In the genomic region with DNA sequence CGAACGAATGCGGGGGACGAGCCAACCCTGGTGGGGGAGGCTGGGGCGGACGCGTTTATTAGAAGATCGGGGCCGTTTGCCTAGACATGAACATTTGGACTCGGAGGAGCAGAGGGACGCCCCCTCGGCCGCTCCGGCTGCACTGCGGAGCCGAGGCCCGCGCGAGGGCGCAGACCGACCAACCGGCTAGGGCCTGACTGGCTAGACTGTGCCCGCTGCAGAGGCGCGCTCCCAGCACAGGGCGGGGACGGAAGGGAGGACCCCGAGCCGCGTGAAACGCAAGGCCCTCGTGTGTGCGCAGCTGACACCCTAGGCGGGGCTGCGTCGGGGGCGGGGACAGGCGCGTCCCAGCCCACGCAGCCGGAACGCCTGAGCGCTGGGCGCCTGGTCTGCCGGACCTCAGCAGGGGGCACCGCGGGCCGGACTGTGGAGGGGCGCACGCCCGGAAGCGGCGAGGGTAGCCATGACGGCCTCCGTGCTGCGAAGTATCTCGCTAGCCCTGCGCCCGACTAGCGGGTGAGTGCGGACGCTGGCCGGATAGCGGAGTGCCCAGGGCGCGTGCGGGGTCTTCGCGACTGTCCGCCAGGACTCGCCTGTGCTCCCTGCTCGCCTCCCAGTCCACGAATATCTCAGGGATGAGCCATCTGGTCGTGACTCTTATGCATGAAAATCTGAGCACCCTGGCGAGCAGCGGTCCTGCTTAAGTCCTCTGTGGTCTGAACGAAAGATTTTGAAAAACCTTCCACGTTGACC, we compare ENCODE assay signal across 1 cellular context.
TF ChIP-seq lines count a peak whose summit lies in the region.

A gene (plus strand): TSS at position 454 of the 753 bp plus-strand sequence. CDS start 10 bp downstream, at position 464.

TF ChIP-seq in HEK293, 187 proteins besides CTCF, POLR2A, EP300 and RAD21 (continued from another document and continues in another):
- TF ChIP-seq, protein P1, sequence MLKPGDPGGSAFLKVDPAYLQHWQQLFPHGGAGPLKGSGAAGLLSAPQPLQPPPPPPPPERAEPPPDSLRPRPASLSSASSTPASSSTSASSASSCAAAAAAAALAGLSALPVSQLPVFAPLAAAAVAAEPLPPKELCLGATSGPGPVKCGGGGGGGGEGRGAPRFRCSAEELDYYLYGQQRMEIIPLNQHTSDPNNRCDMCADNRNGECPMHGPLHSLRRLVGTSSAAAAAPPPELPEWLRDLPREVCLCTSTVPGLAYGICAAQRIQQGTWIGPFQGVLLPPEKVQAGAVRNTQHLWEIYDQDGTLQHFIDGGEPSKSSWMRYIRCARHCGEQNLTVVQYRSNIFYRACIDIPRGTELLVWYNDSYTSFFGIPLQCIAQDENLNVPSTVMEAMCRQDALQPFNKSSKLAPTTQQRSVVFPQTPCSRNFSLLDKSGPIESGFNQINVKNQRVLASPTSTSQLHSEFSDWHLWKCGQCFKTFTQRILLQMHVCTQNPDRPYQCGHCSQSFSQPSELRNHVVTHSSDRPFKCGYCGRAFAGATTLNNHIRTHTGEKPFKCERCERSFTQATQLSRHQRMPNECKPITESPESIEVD (tag by site-specific recombination; IDR thresholded peaks at IDR 0.05) = 0 out of 2 replicates have a peak, but pooled peaks have one; percentile 4
- TF ChIP-seq KLF7 (tag by site-specific recombination; IDR thresholded peaks at IDR 0.05; ENCODE audit: borderline replicate concordance) (peak; percentile 95), ZNF624 (tag by site-specific recombination; IDR thresholded peaks at IDR 0.05) (no peak), ZFP41 (tag by site-specific recombination; IDR thresholded peaks at IDR 0.05; ENCODE audit: borderline replicate concordance) (no peak), ZBTB1 (tag by site-specific recombination; IDR thresholded peaks at IDR 0.05) (no peak; the same call in 1 of the 2 replicates), ZNF121 (tag by site-specific recombination; IDR thresholded peaks at IDR 0.05) (peak; percentile 46; the same call in 1 of the 2 replicates), ZNF175 (tag by site-specific recombination; IDR thresholded peaks at IDR 0.05) (no peak), KLF1 (tag by site-specific recombination; IDR thresholded peaks at IDR 0.05) (peak; percentile 97), ZEB2 (tag by site-specific recombination; IDR thresholded peaks at IDR 0.05) (peak; percentile 91), YY2 (tag by site-specific recombination; IDR thresholded peaks at IDR 0.05) (peak; percentile 93), ZNF202 (tag by site-specific recombination; IDR thresholded peaks at IDR 0.05; ENCODE audit: borderline replicate concordance) (no peak), GLIS2 (tag by site-specific recombination; IDR thresholded peaks at IDR 0.05) (peak; percentile 92), ZBTB20 (tag by site-specific recombination; IDR thresholded peaks at IDR 0.05) (peak; percentile 81; the same call in 1 of the 2 replicates), ZNF76 (tag by site-specific recombination; IDR thresholded peaks at IDR 0.05; ENCODE audit: borderline replicate concordance, low read depth) (peak; percentile 82), WT1 (tag by site-specific recombination; IDR thresholded peaks at IDR 0.05) (peak; percentile 78), ZNF677 (tag by site-specific recombination; IDR thresholded peaks at IDR 0.05) (peak; percentile 3; the same call in 1 of the 2 replicates), GLI4 (tag by site-specific recombination; IDR thresholded peaks at IDR 0.05) (peak; percentile 92; the same call in 1 of the 2 replicates), ZNF558 (tag by site-specific recombination; IDR thresholded peaks at IDR 0.05) (no peak), ZNF23 (tag by site-specific recombination; IDR thresholded peaks at IDR 0.05; ENCODE audit: borderline replicate concordance) (no peak), GLIS1 (tag by site-specific recombination; IDR thresholded peaks at IDR 0.05) (peak; percentile 93), KLF10 (tag by site-specific recombination; IDR thresholded peaks at IDR 0.05) (peak; percentile 84)
- TF ChIP-seq, protein P2, sequence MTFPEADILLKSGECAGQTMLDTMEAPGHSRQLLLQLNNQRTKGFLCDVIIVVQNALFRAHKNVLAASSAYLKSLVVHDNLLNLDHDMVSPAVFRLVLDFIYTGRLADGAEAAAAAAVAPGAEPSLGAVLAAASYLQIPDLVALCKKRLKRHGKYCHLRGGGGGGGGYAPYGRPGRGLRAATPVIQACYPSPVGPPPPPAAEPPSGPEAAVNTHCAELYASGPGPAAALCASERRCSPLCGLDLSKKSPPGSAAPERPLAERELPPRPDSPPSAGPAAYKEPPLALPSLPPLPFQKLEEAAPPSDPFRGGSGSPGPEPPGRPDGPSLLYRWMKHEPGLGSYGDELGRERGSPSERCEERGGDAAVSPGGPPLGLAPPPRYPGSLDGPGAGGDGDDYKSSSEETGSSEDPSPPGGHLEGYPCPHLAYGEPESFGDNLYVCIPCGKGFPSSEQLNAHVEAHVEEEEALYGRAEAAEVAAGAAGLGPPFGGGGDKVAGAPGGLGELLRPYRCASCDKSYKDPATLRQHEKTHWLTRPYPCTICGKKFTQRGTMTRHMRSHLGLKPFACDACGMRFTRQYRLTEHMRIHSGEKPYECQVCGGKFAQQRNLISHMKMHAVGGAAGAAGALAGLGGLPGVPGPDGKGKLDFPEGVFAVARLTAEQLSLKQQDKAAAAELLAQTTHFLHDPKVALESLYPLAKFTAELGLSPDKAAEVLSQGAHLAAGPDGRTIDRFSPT (tag by site-specific recombination; IDR thresholded peaks at IDR 0.05) = peak; percentile 75
- TF ChIP-seq, protein P3, sequence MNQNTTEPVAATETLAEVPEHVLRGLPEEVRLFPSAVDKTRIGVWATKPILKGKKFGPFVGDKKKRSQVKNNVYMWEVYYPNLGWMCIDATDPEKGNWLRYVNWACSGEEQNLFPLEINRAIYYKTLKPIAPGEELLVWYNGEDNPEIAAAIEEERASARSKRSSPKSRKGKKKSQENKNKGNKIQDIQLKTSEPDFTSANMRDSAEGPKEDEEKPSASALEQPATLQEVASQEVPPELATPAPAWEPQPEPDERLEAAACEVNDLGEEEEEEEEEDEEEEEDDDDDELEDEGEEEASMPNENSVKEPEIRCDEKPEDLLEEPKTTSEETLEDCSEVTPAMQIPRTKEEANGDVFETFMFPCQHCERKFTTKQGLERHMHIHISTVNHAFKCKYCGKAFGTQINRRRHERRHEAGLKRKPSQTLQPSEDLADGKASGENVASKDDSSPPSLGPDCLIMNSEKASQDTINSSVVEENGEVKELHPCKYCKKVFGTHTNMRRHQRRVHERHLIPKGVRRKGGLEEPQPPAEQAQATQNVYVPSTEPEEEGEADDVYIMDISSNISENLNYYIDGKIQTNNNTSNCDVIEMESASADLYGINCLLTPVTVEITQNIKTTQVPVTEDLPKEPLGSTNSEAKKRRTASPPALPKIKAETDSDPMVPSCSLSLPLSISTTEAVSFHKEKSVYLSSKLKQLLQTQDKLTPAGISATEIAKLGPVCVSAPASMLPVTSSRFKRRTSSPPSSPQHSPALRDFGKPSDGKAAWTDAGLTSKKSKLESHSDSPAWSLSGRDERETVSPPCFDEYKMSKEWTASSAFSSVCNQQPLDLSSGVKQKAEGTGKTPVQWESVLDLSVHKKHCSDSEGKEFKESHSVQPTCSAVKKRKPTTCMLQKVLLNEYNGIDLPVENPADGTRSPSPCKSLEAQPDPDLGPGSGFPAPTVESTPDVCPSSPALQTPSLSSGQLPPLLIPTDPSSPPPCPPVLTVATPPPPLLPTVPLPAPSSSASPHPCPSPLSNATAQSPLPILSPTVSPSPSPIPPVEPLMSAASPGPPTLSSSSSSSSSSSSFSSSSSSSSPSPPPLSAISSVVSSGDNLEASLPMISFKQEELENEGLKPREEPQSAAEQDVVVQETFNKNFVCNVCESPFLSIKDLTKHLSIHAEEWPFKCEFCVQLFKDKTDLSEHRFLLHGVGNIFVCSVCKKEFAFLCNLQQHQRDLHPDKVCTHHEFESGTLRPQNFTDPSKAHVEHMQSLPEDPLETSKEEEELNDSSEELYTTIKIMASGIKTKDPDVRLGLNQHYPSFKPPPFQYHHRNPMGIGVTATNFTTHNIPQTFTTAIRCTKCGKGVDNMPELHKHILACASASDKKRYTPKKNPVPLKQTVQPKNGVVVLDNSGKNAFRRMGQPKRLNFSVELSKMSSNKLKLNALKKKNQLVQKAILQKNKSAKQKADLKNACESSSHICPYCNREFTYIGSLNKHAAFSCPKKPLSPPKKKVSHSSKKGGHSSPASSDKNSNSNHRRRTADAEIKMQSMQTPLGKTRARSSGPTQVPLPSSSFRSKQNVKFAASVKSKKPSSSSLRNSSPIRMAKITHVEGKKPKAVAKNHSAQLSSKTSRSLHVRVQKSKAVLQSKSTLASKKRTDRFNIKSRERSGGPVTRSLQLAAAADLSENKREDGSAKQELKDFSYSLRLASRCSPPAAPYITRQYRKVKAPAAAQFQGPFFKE (tag by site-specific recombination; IDR thresholded peaks at IDR 0.05; ENCODE audit: borderline replicate concordance) = no peak
- TF ChIP-seq, protein P4, sequence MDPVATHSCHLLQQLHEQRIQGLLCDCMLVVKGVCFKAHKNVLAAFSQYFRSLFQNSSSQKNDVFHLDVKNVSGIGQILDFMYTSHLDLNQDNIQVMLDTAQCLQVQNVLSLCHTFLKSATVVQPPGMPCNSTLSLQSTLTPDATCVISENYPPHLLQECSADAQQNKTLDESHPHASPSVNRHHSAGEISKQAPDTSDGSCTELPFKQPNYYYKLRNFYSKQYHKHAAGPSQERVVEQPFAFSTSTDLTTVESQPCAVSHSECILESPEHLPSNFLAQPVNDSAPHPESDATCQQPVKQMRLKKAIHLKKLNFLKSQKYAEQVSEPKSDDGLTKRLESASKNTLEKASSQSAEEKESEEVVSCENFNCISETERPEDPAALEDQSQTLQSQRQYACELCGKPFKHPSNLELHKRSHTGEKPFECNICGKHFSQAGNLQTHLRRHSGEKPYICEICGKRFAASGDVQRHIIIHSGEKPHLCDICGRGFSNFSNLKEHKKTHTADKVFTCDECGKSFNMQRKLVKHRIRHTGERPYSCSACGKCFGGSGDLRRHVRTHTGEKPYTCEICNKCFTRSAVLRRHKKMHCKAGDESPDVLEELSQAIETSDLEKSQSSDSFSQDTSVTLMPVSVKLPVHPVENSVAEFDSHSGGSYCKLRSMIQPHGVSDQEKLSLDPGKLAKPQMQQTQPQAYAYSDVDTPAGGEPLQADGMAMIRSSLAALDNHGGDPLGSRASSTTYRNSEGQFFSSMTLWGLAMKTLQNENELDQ (tag by site-specific recombination; IDR thresholded peaks at IDR 0.05; ENCODE audit: low read depth) = no peak
- TF ChIP-seq, protein P5, sequence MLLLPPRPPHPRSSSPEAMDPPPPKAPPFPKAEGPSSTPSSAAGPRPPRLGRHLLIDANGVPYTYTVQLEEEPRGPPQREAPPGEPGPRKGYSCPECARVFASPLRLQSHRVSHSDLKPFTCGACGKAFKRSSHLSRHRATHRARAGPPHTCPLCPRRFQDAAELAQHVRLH (tag by site-specific recombination; IDR thresholded peaks at IDR 0.05) = peak; percentile 78
- TF ChIP-seq, protein P6, sequence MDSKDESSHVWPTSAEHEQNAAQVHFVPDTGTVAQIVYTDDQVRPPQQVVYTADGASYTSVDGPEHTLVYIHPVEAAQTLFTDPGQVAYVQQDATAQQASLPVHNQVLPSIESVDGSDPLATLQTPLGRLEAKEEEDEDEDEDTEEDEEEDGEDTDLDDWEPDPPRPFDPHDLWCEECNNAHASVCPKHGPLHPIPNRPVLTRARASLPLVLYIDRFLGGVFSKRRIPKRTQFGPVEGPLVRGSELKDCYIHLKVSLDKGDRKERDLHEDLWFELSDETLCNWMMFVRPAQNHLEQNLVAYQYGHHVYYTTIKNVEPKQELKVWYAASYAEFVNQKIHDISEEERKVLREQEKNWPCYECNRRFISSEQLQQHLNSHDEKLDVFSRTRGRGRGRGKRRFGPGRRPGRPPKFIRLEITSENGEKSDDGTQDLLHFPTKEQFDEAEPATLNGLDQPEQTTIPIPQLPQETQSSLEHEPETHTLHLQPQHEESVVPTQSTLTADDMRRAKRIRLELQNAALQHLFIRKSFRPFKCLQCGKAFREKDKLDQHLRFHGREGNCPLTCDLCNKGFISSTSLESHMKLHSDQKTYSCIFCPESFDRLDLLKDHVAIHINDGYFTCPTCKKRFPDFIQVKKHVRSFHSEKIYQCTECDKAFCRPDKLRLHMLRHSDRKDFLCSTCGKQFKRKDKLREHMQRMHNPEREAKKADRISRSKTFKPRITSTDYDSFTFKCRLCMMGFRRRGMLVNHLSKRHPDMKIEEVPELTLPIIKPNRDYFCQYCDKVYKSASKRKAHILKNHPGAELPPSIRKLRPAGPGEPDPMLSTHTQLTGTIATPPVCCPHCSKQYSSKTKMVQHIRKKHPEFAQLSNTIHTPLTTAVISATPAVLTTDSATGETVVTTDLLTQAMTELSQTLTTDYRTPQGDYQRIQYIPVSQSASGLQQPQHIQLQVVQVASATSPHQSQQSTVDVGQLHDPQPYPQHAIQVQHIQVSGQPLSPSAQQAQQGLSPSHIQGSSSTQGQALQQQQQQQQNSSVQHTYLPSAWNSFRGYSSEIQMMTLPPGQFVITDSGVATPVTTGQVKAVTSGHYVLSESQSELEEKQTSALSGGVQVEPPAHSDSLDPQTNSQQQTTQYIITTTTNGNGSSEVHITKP (tag by site-specific recombination; IDR thresholded peaks at IDR 0.05) = peak; percentile 97
- TF ChIP-seq, protein P7, sequence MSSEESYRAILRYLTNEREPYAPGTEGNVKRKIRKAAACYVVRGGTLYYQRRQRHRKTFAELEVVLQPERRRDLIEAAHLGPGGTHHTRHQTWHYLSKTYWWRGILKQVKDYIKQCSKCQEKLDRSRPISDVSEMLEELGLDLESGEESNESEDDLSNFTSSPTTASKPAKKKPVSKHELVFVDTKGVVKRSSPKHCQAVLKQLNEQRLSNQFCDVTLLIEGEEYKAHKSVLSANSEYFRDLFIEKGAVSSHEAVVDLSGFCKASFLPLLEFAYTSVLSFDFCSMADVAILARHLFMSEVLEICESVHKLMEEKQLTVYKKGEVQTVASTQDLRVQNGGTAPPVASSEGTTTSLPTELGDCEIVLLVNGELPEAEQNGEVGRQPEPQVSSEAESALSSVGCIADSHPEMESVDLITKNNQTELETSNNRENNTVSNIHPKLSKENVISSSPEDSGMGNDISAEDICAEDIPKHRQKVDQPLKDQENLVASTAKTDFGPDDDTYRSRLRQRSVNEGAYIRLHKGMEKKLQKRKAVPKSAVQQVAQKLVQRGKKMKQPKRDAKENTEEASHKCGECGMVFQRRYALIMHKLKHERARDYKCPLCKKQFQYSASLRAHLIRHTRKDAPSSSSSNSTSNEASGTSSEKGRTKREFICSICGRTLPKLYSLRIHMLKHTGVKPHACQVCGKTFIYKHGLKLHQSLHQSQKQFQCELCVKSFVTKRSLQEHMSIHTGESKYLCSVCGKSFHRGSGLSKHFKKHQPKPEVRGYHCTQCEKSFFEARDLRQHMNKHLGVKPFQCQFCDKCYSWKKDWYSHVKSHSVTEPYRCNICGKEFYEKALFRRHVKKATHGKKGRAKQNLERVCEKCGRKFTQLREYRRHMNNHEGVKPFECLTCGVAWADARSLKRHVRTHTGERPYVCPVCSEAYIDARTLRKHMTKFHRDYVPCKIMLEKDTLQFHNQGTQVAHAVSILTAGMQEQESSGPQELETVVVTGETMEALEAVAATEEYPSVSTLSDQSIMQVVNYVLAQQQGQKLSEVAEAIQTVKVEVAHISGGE (tag by site-specific recombination; conservative IDR thresholded peaks at IDR 0.05; ENCODE audit: low read depth) = peak; percentile 99
- TF ChIP-seq, protein P8, sequence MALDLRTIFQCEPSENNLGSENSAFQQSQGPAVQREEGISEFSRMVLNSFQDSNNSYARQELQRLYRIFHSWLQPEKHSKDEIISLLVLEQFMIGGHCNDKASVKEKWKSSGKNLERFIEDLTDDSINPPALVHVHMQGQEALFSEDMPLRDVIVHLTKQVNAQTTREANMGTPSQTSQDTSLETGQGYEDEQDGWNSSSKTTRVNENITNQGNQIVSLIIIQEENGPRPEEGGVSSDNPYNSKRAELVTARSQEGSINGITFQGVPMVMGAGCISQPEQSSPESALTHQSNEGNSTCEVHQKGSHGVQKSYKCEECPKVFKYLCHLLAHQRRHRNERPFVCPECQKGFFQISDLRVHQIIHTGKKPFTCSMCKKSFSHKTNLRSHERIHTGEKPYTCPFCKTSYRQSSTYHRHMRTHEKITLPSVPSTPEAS (tag by site-specific recombination; IDR thresholded peaks at IDR 0.05) = no peak
